ENCODE assay signal across 8 cellular contexts in genomic region chr1:54716299-54717047, GRCh38. TPM values are rescaled to one million over a fixed set of nuclear protein-coding genes. Genes with fewer than 3 reads are reported as not detected.
DNase-seq lines count a peak whose midpoint lies in the region; ATAC-seq and TF ChIP-seq lines count a peak whose summit lies in the region.

No MANE protein-coding gene starts in this region.

- ATAC-seq in HG03060 (IDR thresholded peaks at IDR 0.05; ENCODE audit: low read depth, unreplicated experiment), result peak; percentile 6

- H3K27me3 ChIP-seq in adrenal gland (no peaks in the 10 kb centered on the region), testis (no peaks in the 10 kb centered on the region)

- TF ChIP-seq CTCF in C4-2B (conservative IDR thresholded peaks at IDR 0.05) (no peak), adrenal gland (IDR thresholded peaks at IDR 0.05) (no peak), testis (IDR thresholded peaks at IDR 0.05) (no peak)

- DNase-seq in adrenal gland, result no peak
- DNase-seq in kidney glomerular epithelial cell (lab: John Stamatoyannopoulos, UW), result peak; percentile 21
- DNase-seq in testis, result no peak
- DNase-seq in SHP77 treated with DMSO at 0.1 percent for 48 hours (lab: John Stamatoyannopoulos, UW), result no peak
- DNase-seq in germinal center (ENCODE audit: low spot score), result no peak
- no peak for DNase-seq in NCI-H187 (lab: John Stamatoyannopoulos, UW)

- 37 to 40% (median 39%) methylated on average over 8 of the region's 8 CpGs for WGBS in adrenal gland, 4 donors
- 29 to 36% methylated on average over 8 of the region's 8 CpGs for WGBS in testis, 2 donors

- H3K27ac ChIP-seq in C4-2B (peak overlapping the region; percentile 82), adrenal gland (peak overlapping the region in 3 of 5 donors; percentile 38 to 84 (median 75)), testis (peak overlapping the region in 1 of 2 donors; percentile 73)

- no peaks in the 10 kb centered on the region for H3K9me3 ChIP-seq in adrenal gland (replicated peaks in 1 of 3)
- no peaks in the 10 kb centered on the region for H3K9me3 ChIP-seq in testis

- TF ChIP-seq POLR2A in adrenal gland (IDR thresholded peaks at IDR 0.05), result no peak
- no peak for TF ChIP-seq POLR2A in testis (IDR thresholded peaks at IDR 0.05)

- H3K36me3 ChIP-seq in adrenal gland (replicated peaks in 1 of 2), result peaks cover 0 to 29% of the 10 kb centered on the region in 2 donors
- H3K36me3 ChIP-seq in testis (ENCODE audit: low read depth, missing control alignments), result no peaks in the 10 kb centered on the region

- peak overlapping the region in 3 of 4 donors; percentile 39 to 76 (median 52) for H3K4me3 ChIP-seq in adrenal gland
- peak overlapping the region; percentile 95 to 97 for H3K4me3 ChIP-seq in testis

- intact Hi-C loops in adrenal gland (cut with DNase I) (no loop called here), testis (cut with DNase I; ENCODE audit: low total_unique reads) (no loop called here)

- H3K4me1 ChIP-seq in adrenal gland (replicated peaks in 1 of 2) (peaks cover 7 to 23% of the 10 kb centered on the region in 2 donors), testis (peaks cover 10% of the 10 kb centered on the region)

RNA-seq across cellular contexts. Expression of gene TTC4, which starts 0.8 kb away (rescaled TPM):
- 10 to 100 TPM in 7 of 8 donors, 1 to 10 TPM in 1; 7.0 to 29.8 (median 18.6) TPM for total RNA-seq in adrenal gland
- 10 to 100 TPM; 15.4 to 59.9 (median 15.8) TPM for polyA plus RNA-seq in adrenal gland
- 10 to 100 TPM; 25.0 to 35.3 TPM for total RNA-seq in testis
- polyA plus RNA-seq in testis (ENCODE audit: insufficient read depth, low read depth, low replicate concordance), result 34.3 TPM

RNA-seq across cellular contexts. Expression of gene PARS2, which starts 47.9 kb away (rescaled TPM):
- total RNA-seq in adrenal gland (1 to 10 TPM; 3.8 to 8.9 (median 7.5) TPM), testis (10 to 100 TPM; 12.8 to 16.5 TPM)
- polyA plus RNA-seq in adrenal gland (1 to 10 TPM; 1.2 to 7.6 (median 1.4) TPM), testis (ENCODE audit: insufficient read depth, low read depth, low replicate concordance) (13.9 TPM)
